In genomic region chr12:836952-837351, GRCh38 we compare ENCODE assay signal across 25 cellular contexts.
"Had no signal": no experiment of that assay in that cellular context is flagged by ENCODE, and none has a peak within 500 bp of the region (broad histone marks: within the 10 kb centered on the region; RNA-seq: fewer than 3 reads in every experiment).

No MANE protein-coding gene starts in this region.

- H3K27me3 ChIP-seq: gastroesophageal sphincter, heart left ventricle, left lung, neural progenitor cell, sigmoid colon, stomach, thyroid gland, vagina had no signal

- H3K9me3 ChIP-seq: gastroesophageal sphincter, heart left ventricle, left lung, mucosa of descending colon, prostate gland, sigmoid colon, stomach, thyroid gland, vagina had no signal

- H3K4me3 ChIP-seq: gastroesophageal sphincter, heart left ventricle, left lung, mucosa of descending colon, neural progenitor cell, prostate gland, sigmoid colon, stomach, thyroid gland, vagina had no signal

- H3K36me3 ChIP-seq: left lung, neural progenitor cell, prostate gland, thyroid gland, vagina had no signal

- H3K27ac Mint-ChIP-seq: endodermal cell; mesothelial cell of epicardium; nephron; neural progenitor cell; stimulated activated effector memory CD8-positive, alpha-beta T cell treated with anti-CD3 and anti-CD28 coated beads, Interleukin-12 subunit alpha, Interleukin-12 subunit beta, amount 100 ng/mL, for 72 hours had no signal

- H3K4me3 Mint-ChIP-seq: endodermal cell; mesothelial cell of epicardium; naive B cell; nephron; neural progenitor cell; stimulated activated effector memory CD8-positive, alpha-beta T cell treated with anti-CD3 and anti-CD28 coated beads, Interleukin-12 subunit alpha, Interleukin-12 subunit beta, amount 100 ng/mL, for 72 hours had no signal

- DNase-seq: effector CD8-positive, alpha-beta T cell; endodermal cell; heart left ventricle; hippocampal formation; left cardiac atrium; left lung; mesenchymal stem cell; mucosa of descending colon; naive B cell; right cardiac atrium; sigmoid colon; stimulated activated CD4-positive, alpha-beta T cell treated with anti-CD3 and anti-CD28 coated beads, Interleukin-2, amount 100 ng/mL, for 24 hours; stimulated activated CD4-positive, alpha-beta T cell treated with anti-CD3 and anti-CD28 coated beads, Interleukin-4, amount 100 ng/mL, for 24 hours; stimulated activated naive CD4-positive, alpha-beta T cell treated with Interleukin-2 at 50 U/mL for 16 hours; stomach; thyroid gland; trophoblast cell had no signal

- H3K4me1 Mint-ChIP-seq: endodermal cell, mesothelial cell of epicardium, nephron, neural progenitor cell had no signal

- H3K27me3 Mint-ChIP-seq: naive B cell had no signal

- ATAC-seq: esophagus mucosa; gastroesophageal sphincter; heart left ventricle; left cardiac atrium; left lung; right cardiac atrium; stimulated activated effector memory CD8-positive, alpha-beta T cell treated with anti-CD3 and anti-CD28 coated beads, Interleukin-12 subunit alpha, Interleukin-12 subunit beta, amount 100 ng/mL, for 72 hours had no signal
